In the genomic region with DNA sequence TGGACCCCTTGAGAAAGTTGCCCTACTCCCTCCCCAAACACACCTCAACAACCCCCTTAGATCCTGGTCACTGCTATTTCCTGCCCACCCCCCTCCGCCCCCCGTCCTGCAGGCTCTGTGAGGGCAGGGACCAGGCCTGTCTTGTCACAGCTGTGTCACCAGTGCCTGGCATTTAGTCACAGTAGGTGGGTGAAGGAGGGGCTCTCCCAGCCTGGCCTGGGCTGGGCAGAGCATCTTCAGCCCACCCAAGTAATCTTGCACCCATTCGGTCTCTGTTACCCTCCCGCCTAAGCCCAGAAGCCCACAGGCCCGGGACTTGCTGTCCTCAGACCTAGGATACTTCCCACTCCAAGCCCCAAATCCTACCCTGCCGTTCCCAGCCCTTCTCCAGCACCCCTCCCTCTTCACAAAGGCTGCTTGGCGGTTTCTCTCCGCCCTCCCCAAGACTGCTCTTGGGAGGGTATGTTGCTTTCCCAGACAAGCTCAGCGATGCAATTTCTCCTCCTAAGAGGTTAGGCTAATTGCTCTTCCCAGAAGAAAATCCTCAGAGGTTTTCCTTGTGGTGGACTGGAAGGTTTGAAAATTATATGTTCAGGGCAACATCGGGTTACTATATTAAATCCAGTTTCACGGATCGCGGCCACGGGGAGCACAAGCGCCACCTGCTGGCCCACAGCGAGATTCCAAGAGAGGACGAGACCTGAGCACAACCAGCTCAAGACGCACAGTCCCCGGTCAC, we compare ENCODE assay signal across 8 cellular contexts. TPM values are rescaled to one million over a fixed set of nuclear protein-coding genes. Genes with fewer than 3 reads are reported as not detected.
DNase-seq lines count a peak whose midpoint lies in the region; ATAC-seq and TF ChIP-seq lines count a peak whose summit lies in the region.

No MANE protein-coding gene starts in this region.

- H4K20me1 ChIP-seq in mammary epithelial cell (ENCODE audit: insufficient read depth, low read length), result no peaks in the 10 kb centered on the region

- no peak overlapping the region for H3K4me2 ChIP-seq in mammary epithelial cell (ENCODE audit: insufficient read depth, low read depth, low read length)

- H2AFZ ChIP-seq in mammary epithelial cell (ENCODE audit: low read depth, low read length), result peak overlapping the region; percentile 30

- no peak overlapping the region for H3K27ac ChIP-seq in A673 (ENCODE audit: low read depth, low read length, poor library complexity, severe bottlenecking)
- peak overlapping the region; percentile 53 for H3K27ac ChIP-seq in WERI-Rb-1
- no peak overlapping the region for H3K27ac ChIP-seq in mammary epithelial cell (ENCODE audit: insufficient read depth, low read depth, low read length)

- dilution Hi-C loops in mammary epithelial cell (cut with HindIII; ENCODE audit: low sequenced_read_pairs), result no loop called here

- H3K9ac ChIP-seq in mammary epithelial cell (ENCODE audit: insufficient read depth, low read length), result no peak overlapping the region

- DNase-seq in A673 (ENCODE audit: low spot score) (peak; percentile 78), NCI-H2107 (lab: John Stamatoyannopoulos, UW) (peak; percentile 64), WERI-Rb-1 (peak; percentile 78), mammary epithelial cell (peak; percentile 46), inferior parietal cortex (ENCODE audit: extremely low spot score) (peak; percentile 79)
- peak; percentile 56 to 76 for DNase-seq in stimulated activated CD4-positive, alpha-beta T cell treated with anti-CD3 and anti-CD28 coated beads, Interleukin-12 subunit alpha, Interleukin-12 subunit beta, amount 100 ng/mL, for 24 hours (ENCODE audit: low read depth in 2 of 2)

- TF ChIP-seq CTCF in A673 (conservative IDR thresholded peaks at IDR 0.05; ENCODE audit: low read depth, low read length), result peak; percentile 97
- peak; percentile 92 for TF ChIP-seq CTCF in WERI-Rb-1 (IDR thresholded peaks at IDR 0.05; ENCODE audit: low read depth, low read length)
- TF ChIP-seq CTCF in mammary epithelial cell (conservative IDR thresholded peaks at IDR 0.05 in 1 of 2, IDR thresholded peaks at IDR 0.05 in 1 of 2; ENCODE audit: extremely low read depth in 1 of 2, insufficient read depth in 1 of 2, low read depth in 1 of 2, low read length in 2 of 2), result peak; percentile 84 to 93

- POLR2A ChIA-PET in A673 (lab: Charles Lee; ENCODE audit: low non-redundant PET), result interaction anchor here (0.6 to 0.7 kb wide), 2 partner anchors 68 to 199 kb away, joined by 4 to 7 read pairs; no protein-coding TSS in a partner anchor

- H3K4me3 ChIP-seq in A673 (ENCODE audit: low read depth, low read length, poor library complexity, severe bottlenecking), result peak overlapping the region; percentile 38
- H3K4me3 ChIP-seq in WERI-Rb-1 (ENCODE audit: low read depth, low read length), result peak overlapping the region; percentile 54
- no peak overlapping the region for H3K4me3 ChIP-seq in mammary epithelial cell (replicated peaks in 1 of 3; ENCODE audit: insufficient read depth in 1 of 3, low read depth in 2 of 3, low read length in 3 of 3)

- H3K4me1 ChIP-seq in A673 (ENCODE audit: insufficient read depth, low read length, poor library complexity, severe bottlenecking) (no peaks in the 10 kb centered on the region), mammary epithelial cell (ENCODE audit: insufficient read depth, low read length) (peaks cover 17% of the 10 kb centered on the region)

- BruUV-seq in A673 (replicated peaks; lab: Mats Ljungman, UMichigan) (no TSS peak), mammary epithelial cell (replicated peaks; lab: Mats Ljungman, UMichigan) (no TSS peak)

- H3K27me3 ChIP-seq in A673 (replicated peaks; ENCODE audit: insufficient read depth, low read depth, low read length, poor library complexity), result no peaks in the 10 kb centered on the region
- H3K27me3 ChIP-seq in WERI-Rb-1 (ENCODE audit: insufficient read depth, low read depth, severe bottlenecking), result no peaks in the 10 kb centered on the region
- H3K27me3 ChIP-seq in mammary epithelial cell (ENCODE audit: insufficient read depth, low read length), result no peaks in the 10 kb centered on the region

- in situ Hi-C loops in mammary epithelial cell (cut with MboI; ENCODE audit: low sequenced_read_pairs in 2 of 2), result no loop called here

- ATAC-seq in GM18868 (IDR thresholded peaks at IDR 0.05; ENCODE audit: unreplicated experiment) (peak; percentile 57), GM18520 (IDR thresholded peaks at IDR 0.05; ENCODE audit: unreplicated experiment) (no peak)

- intact Hi-C loops in A673 (cut with micrococcal nuclease; ENCODE audit: unreplicated experiment), result loop anchor here (5.0 kb wide), 1 partner anchor 911 kb away; no protein-coding TSS in a partner anchor
- intact Hi-C loops in mammary epithelial cell (cut with micrococcal nuclease), result loop anchor here (1.0 kb wide), 1 partner anchor 909 kb away; no protein-coding TSS in a partner anchor

- H3K9me3 ChIP-seq in A673 (ENCODE audit: low read depth, low read length, poor library complexity, severe bottlenecking) (no peaks in the 10 kb centered on the region), WERI-Rb-1 (ENCODE audit: severe bottlenecking) (no peaks in the 10 kb centered on the region), mammary epithelial cell (replicated peaks; ENCODE audit: insufficient read depth, low read length) (no peaks in the 10 kb centered on the region)

- H3K79me2 ChIP-seq in mammary epithelial cell (ENCODE audit: insufficient read depth, low read length), result no peaks in the 10 kb centered on the region

- CTCF ChIA-PET in A673 (lab: Charles Lee) (interaction anchor here (0.6 to 1.7 kb wide), 8 partner anchors 16 to 959 kb away, joined by 3 to 19 read pairs (median 4); partner anchors contain the start of gene ACTN1), mammary epithelial cell (lab: Charles Lee; ENCODE audit: low non-redundant PET) (interaction anchor here (0.6 to 0.7 kb wide), 3 partner anchors 286 to 1044 kb away, joined by 3 to 4 read pairs (median 4); no protein-coding TSS in a partner anchor)

- 35% methylated on average over 13 of the region's 19 CpGs for WGBS in mammary epithelial cell (ENCODE audit: low coverage, missing lambda C conversion rate)

- H3K36me3 ChIP-seq in A673 (ENCODE audit: insufficient read depth, low read length, poor library complexity, severe bottlenecking), result no peaks in the 10 kb centered on the region
- no peaks in the 10 kb centered on the region for H3K36me3 ChIP-seq in WERI-Rb-1
- H3K36me3 ChIP-seq in mammary epithelial cell (ENCODE audit: insufficient read depth, low read length), result peaks cover 6% of the 10 kb centered on the region

RNA-seq across cellular contexts. Expression of gene ZFP36L1, which starts 50.8 kb away (rescaled TPM):
- 69.5 and 77.1 TPM in 2 replicates for total RNA-seq in A673 (2021)
- 100 to 1,000 TPM; 169 to 373 TPM for total RNA-seq in mammary epithelial cell
- 140 TPM for polyA plus RNA-seq in mammary epithelial cell
- polyA minus RNA-seq in mammary epithelial cell, result 99.0 TPM

Comparison
In these comparisons a context has a peak if more than half of its experiments do, and no peak if none do; other contexts are left out.
1. H3K4me3 ChIP-seq: peak in A673 (single experiment) and WERI-Rb-1 (single experiment); none in mammary epithelial cell (0 of 3).
2. Peak in every context shown above with its lines, with median percentiles within 50 percentile points of each other: DNase-seq and CTCF ChIP-seq.